Comparison of ENCODE assay signal across 29 cellular contexts in genomic region chr12:23140710-23141109, GRCh38.
"Had no signal": no experiment of that assay in that cellular context is flagged by ENCODE, and none has a peak within 500 bp of the region (broad histone marks: within the 10 kb centered on the region; RNA-seq: fewer than 3 reads in every experiment).

No MANE protein-coding gene starts in this region.

- H3K27ac Mint-ChIP-seq: activated B cell treated with CpG ODN at 0.5 μM for 24 hours; activated CD8-positive, alpha-beta T cell treated with anti-CD3 and anti-CD28 coated beads for 36 hours; activated naive CD8-positive, alpha-beta T cell; immature natural killer cell; mesothelial cell of epicardium; neural progenitor cell; T-helper 17 cell had no signal

- H3K4me1 Mint-ChIP-seq: activated B cell treated with CpG ODN at 0.5 μM for 24 hours; immature natural killer cell; naive thymus-derived CD8-positive, alpha-beta T cell; neural progenitor cell; T-helper 17 cell had no signal

- DNase-seq: activated B cell treated with CpG ODN at 0.5 μM for 24 hours; activated CD4-positive, alpha-beta T cell treated with anti-CD3 and anti-CD28 coated beads, Interleukin-2, amount 50 U/mL, for 1 hour; activated CD8-positive, alpha-beta T cell treated with anti-CD3 and anti-CD28 coated beads for 36 hours; activated effector memory CD4-positive, alpha-beta T cell treated with Interleukin-2 at 50 U/mL for 16 hours; activated naive CD4-positive, alpha-beta T cell treated with Interleukin-2 at 50 U/mL for 16 hours; activated T-cell treated with anti-CD3 and anti-CD28 coated beads, Interleukin-2, amount 50 U/mL, for 48 hours; anterior cingulate cortex; central memory CD4-positive, alpha-beta T cell; dermis blood vessel endothelial cell; effector CD4-positive, alpha-beta T cell; esophagus squamous epithelium; heart left ventricle; hypothalamus; immature natural killer cell; naive thymus-derived CD8-positive, alpha-beta T cell; occipital lobe; psoas muscle; spleen; stimulated activated naive CD4-positive, alpha-beta T cell; T-helper 17 cell; tibial artery had no signal

- H3K36me3 ChIP-seq: breast epithelium, esophagus squamous epithelium, heart left ventricle, neural progenitor cell, right atrium auricular region, spleen, suprapubic skin, tibial artery had no signal

- H3K4me3 ChIP-seq: breast epithelium, esophagus squamous epithelium, heart left ventricle, neural progenitor cell, psoas muscle, right atrium auricular region, spleen, suprapubic skin, tibial artery had no signal

- H3K27ac ChIP-seq: breast epithelium, epithelial cell of prostate, esophagus squamous epithelium, heart left ventricle, neural progenitor cell, parathyroid adenoma, psoas muscle, right atrium auricular region, spleen, suprapubic skin, tibial artery had no signal

- H3K4me3 Mint-ChIP-seq: activated B cell treated with CpG ODN at 0.5 μM for 24 hours; activated CD8-positive, alpha-beta T cell treated with anti-CD3 and anti-CD28 coated beads for 36 hours; activated naive CD8-positive, alpha-beta T cell; immature natural killer cell; mesothelial cell of epicardium; naive thymus-derived CD8-positive, alpha-beta T cell; neural progenitor cell; T-helper 17 cell had no signal

- H3K27me3 ChIP-seq: breast epithelium, esophagus squamous epithelium, heart left ventricle, neural progenitor cell, right atrium auricular region, spleen, suprapubic skin, tibial artery had no signal

- H3K27me3 Mint-ChIP-seq: activated B cell treated with CpG ODN at 0.5 μM for 24 hours; activated CD8-positive, alpha-beta T cell treated with anti-CD3 and anti-CD28 coated beads for 36 hours; T-helper 17 cell had no signal

- H3K36me3 Mint-ChIP-seq: activated naive CD8-positive, alpha-beta T cell; neural progenitor cell had no signal
